In the genomic region with DNA sequence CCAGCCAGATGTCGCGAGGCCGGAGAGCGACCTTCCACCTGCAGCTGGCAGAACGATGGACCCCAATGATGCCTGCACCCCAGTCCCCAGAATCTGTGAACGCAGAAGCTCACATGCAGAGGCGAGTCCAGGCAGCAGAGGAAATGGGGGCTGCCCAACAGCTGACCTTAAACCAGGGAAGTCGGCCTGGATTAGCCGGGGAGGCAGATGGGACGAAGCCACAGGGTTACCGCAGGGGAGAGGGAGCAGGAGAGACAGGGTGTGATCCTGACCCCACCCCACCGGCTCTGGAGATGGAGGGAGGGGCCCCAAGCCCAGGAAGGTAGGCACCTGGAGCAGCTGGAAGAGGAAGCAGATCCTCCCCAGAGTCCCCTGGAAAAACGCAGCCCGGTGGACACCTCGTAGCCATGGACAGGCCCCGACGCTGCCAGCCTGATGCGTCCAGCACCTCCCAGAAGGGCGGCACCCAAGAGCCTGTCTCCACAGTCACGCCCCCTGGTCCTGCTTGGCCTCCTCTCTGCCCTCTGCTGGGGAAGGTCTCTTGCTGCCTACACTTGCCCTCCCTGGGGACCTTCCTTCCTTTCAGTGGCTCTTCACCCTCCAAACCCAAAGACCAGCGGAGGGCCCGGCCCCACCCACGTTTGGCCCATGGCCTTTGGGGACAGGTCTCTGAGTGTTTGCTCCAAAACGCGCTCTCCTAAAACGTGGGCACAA, we compare ENCODE assay signal across 9 cellular contexts. TPM values are rescaled to one million over a fixed set of nuclear protein-coding genes. Genes with fewer than 3 reads are reported as not detected.
DNase-seq lines count a peak whose midpoint lies in the region; ATAC-seq, FAIRE-seq and TF ChIP-seq lines count a peak whose summit lies in the region.
"Had no signal": no experiment of that assay in that cellular context is flagged by ENCODE, and none has a peak within 500 bp of the region (broad histone marks: within the 10 kb centered on the region; RNA-seq: fewer than 3 reads in every experiment).

No MANE protein-coding gene starts in this region.

- H3K4me1 ChIP-seq in OCI-LY3 (ENCODE audit: low read length) = peaks cover 20% of the 10 kb centered on the region
- H3K4me1 ChIP-seq in GM12878 (ENCODE audit: control insufficient read depth, insufficient read depth, low read length) = peaks cover 11% of the 10 kb centered on the region
- H3K4me1 ChIP-seq in rectal smooth muscle tissue (ENCODE audit: control insufficient read depth, insufficient read depth, low read length) = peaks cover 15% of the 10 kb centered on the region

- TF ChIP-seq CTCF in AG04449 (IDR thresholded peaks at IDR 0.05; ENCODE audit: insufficient read depth, low read length, missing control alignments) = peak; percentile 38
- TF ChIP-seq CTCF in GM13976 (IDR thresholded peaks at IDR 0.05; ENCODE audit: borderline replicate concordance, control extremely low read depth, extremely low read depth, insufficient read depth, missing control alignments) = peak; percentile 46
- peak; percentile 29; the same call in 1 of the 2 replicates for TF ChIP-seq CTCF in OCI-LY3 (IDR thresholded peaks at IDR 0.05; ENCODE audit: low read depth, low read length)
- peak; percentile 43 to 64 (median 55) for TF ChIP-seq CTCF in GM12878 (IDR thresholded peaks at IDR 0.05 in 2 of 3, conservative IDR thresholded peaks at IDR 0.05 in 1 of 3; ENCODE audit: control insufficient read depth in 2 of 3, extremely low read depth in 1 of 3, insufficient read depth in 1 of 3, low read depth in 3 of 3, low read length in 3 of 3)
- TF ChIP-seq CTCF in endothelial cell (IDR thresholded peaks at IDR 0.05; ENCODE audit: unreplicated experiment) = no peak

- in situ Hi-C loops in GM13976 (cut with MboI; ENCODE audit: low sequenced_read_pairs, unreplicated experiment) = no loop called here
- in situ Hi-C loops in GM12878 (cut with MboI) = loop anchor here (5.0 kb wide), 2 partner anchors 420 to 465 kb away; no protein-coding TSS in a partner anchor

- DNase-seq in AG04449 (ENCODE audit: low read depth, low spot score) (no peak), GM13976 (ENCODE audit: low spot score) (peak; percentile 71), GM12878 (ENCODE audit: low read depth, low spot score) (no peak), endothelial cell (ENCODE audit: low spot score) (no peak), NCI-H2227 treated with DMSO at 0.1 percent for 48 hours (lab: John Stamatoyannopoulos, UW) (no peak)

- H3K27ac ChIP-seq in OCI-LY3 (ENCODE audit: low read length) (no peak overlapping the region), GM12878 (ENCODE audit: control insufficient read depth, insufficient read depth) (no peak overlapping the region), rectal smooth muscle tissue (ENCODE audit: low read depth, low read length) (peak overlapping the region; percentile 38)

- peaks cover 2% of the 10 kb centered on the region for H3K27me3 Mint-ChIP-seq in endothelial cell (ENCODE audit: unreplicated experiment)

- no peak overlapping the region for H2AFZ ChIP-seq in OCI-LY3 (ENCODE audit: low read depth, low read length)
- H2AFZ ChIP-seq in GM12878 (ENCODE audit: control insufficient read depth, low read depth, low read length) = no peak overlapping the region

- 63% methylated on average over 26 of the region's 26 CpGs for WGBS in GM12878 (ENCODE audit: insufficient coverage, insufficient replicate concordance, low lambda C conversion rate, missing lambda C conversion rate)

- H3K36me3 ChIP-seq in OCI-LY3 (replicated peaks; ENCODE audit: low read depth, low read length) (no peaks in the 10 kb centered on the region), GM12878 (ENCODE audit: control insufficient read depth in 2 of 2, insufficient read depth in 2 of 2, low read length in 1 of 2) (peaks cover 0 to 15% of the 10 kb centered on the region in 2 experiments; a peak in 3 of 4 replicates), rectal smooth muscle tissue (ENCODE audit: control insufficient read depth, insufficient read depth, low read length) (peaks cover 3% of the 10 kb centered on the region)

- H3K4me1 Mint-ChIP-seq in endothelial cell (ENCODE audit: unreplicated experiment) = peaks cover 8% of the 10 kb centered on the region

- H3K9me3 Mint-ChIP-seq in endothelial cell (ENCODE audit: unreplicated experiment) = no peaks in the 10 kb centered on the region

- H3K4me3 ChIP-seq in AG04449 (ENCODE audit: low read depth, low read length) (no peak overlapping the region), OCI-LY3 (ENCODE audit: low read length) (no peak overlapping the region), GM12878 (no peak overlapping the region), rectal smooth muscle tissue (ENCODE audit: low read length) (no peak overlapping the region)

- BruUV-seq in GM12878 (replicated peaks; lab: Mats Ljungman, UMichigan) = no TSS peak

- H3K79me2 ChIP-seq in OCI-LY3 (ENCODE audit: low read length) (no peaks in the 10 kb centered on the region), GM12878 (ENCODE audit: control insufficient read depth, insufficient read depth, low read length) (no peaks in the 10 kb centered on the region; the same call in none of the 2 replicates)

- no peak for FAIRE-seq in GM12878 (lab: Jason Lieb, UNC)
- FAIRE-seq: colon had no signal

- TF ChIP-seq RAD21 in GM12878 (IDR thresholded peaks at IDR 0.05; ENCODE audit: insufficient read depth, low read depth, low read length) = no peak

- CTCF ChIA-PET in AG04449 (lab: Yijun Ruan, JAX) = interaction anchor here (1.0 to 25.4 kb wide), 8 partner anchors 9 to 110 kb away, joined by 3 to 544 read pairs (median 4); no protein-coding TSS in a partner anchor
- CTCF ChIA-PET in GM12878 (lab: Yijun Ruan, JAX) = interaction anchor here (1.0 to 1.8 kb wide), 4 partner anchors 10 to 37 kb away, joined by 3 to 8 read pairs (median 3); no protein-coding TSS in a partner anchor

- ATAC-seq in GM12878 = peak; percentile 85
- ATAC-seq in HG02885 (IDR thresholded peaks at IDR 0.05; ENCODE audit: poor library complexity, unreplicated experiment) = no peak

- no peak for TF ChIP-seq EP300 in GM12878 (IDR thresholded peaks at IDR 0.05; ENCODE audit: borderline replicate concordance in 1 of 2, control insufficient read depth in 1 of 2, low read depth in 2 of 2, low read length in 2 of 2)

- H3K4me2 ChIP-seq in OCI-LY3 (ENCODE audit: low read length) (no peak overlapping the region), GM12878 (ENCODE audit: control insufficient read depth, insufficient read depth) (no peak overlapping the region)

- intact Hi-C loops in GM12878 (cut with micrococcal nuclease; ENCODE audit: unreplicated experiment) = loop anchor here (10.0 kb wide), 1 partner anchor 467 kb away; a partner anchor contains a TSS

- H4K20me1 ChIP-seq in OCI-LY3 (ENCODE audit: insufficient read depth, low read length) (no peaks in the 10 kb centered on the region; the same call in 1 of the 2 replicates), GM12878 (ENCODE audit: control insufficient read depth, insufficient read depth) (no peaks in the 10 kb centered on the region)

- SMC1A ChIA-PET in GM12878 (lab: Charles Lee; ENCODE audit: uncharacterized antibody, unreplicated experiment) = interaction anchor here (0.9 to 1.1 kb wide), 2 partner anchors 10 to 33 kb away, joined by 3 to 4 read pairs; no protein-coding TSS in a partner anchor

- H3K36me3 Mint-ChIP-seq in endothelial cell (ENCODE audit: low read depth, unreplicated experiment) = peaks cover 3% of the 10 kb centered on the region

- no peak overlapping the region for H3K4me3 Mint-ChIP-seq in endothelial cell (ENCODE audit: unreplicated experiment)

- no peaks in the 10 kb centered on the region for H3K9me3 ChIP-seq in OCI-LY3 (ENCODE audit: insufficient read depth, low read length)
- no peaks in the 10 kb centered on the region for H3K9me3 ChIP-seq in GM12878 (replicated peaks; ENCODE audit: control insufficient read depth, insufficient read depth, low read length)

- TF ChIP-seq POLR2A in GM12878 (IDR thresholded peaks at IDR 0.05; ENCODE audit: low read depth, low read length) = no peak

- no peak overlapping the region for H3K27ac Mint-ChIP-seq in endothelial cell (ENCODE audit: unreplicated experiment)

- RAD21 ChIA-PET in GM12878 (lab: Charles Lee; ENCODE audit: unreplicated experiment) = interaction anchor here (2.4 kb wide), 1 partner anchor 11 kb away, joined by 11 read pairs; no protein-coding TSS in a partner anchor

- H3K9ac ChIP-seq in OCI-LY3 (ENCODE audit: low read length) (no peak overlapping the region), GM12878 (ENCODE audit: control insufficient read depth, insufficient read depth, low read length) (no peak overlapping the region), rectal smooth muscle tissue (ENCODE audit: low read length) (no peak overlapping the region)

- H3K27me3 ChIP-seq in OCI-LY3 (ENCODE audit: low read depth, low read length) (no peaks in the 10 kb centered on the region), GM12878 (replicated peaks in 1 of 2; ENCODE audit: control insufficient read depth in 2 of 2, insufficient read depth in 2 of 2, low read length in 1 of 2) (no peaks in the 10 kb centered on the region), rectal smooth muscle tissue (ENCODE audit: control insufficient read depth, insufficient read depth, low read length) (no peaks in the 10 kb centered on the region)

- POLR2A ChIA-PET in AG04449 (lab: Yijun Ruan, JAX) (interaction anchor here (1.0 kb wide), 1 partner anchor 36 kb away, joined by 3 read pairs; no protein-coding TSS in a partner anchor), GM12878 (lab: Charles Lee) (interaction anchor here (0.6 kb wide), 1 partner anchor 20 kb away, joined by 3 read pairs; no protein-coding TSS in a partner anchor)

RNA-seq across cellular contexts. Expression of a gene that starts 37.3 kb away (rescaled TPM):
- total RNA-seq in GM12878 (2013; cell fraction: nucleolus; rRNA removed) = 218 and 234 TPM in 2 replicates
- total RNA-seq in GM12878 (2014; rRNA removed) (96.3 and 106 TPM in 2 replicates), GM12878 (2014; rRNA removed; fragmentation: Illumina TruSeq; extraction: Trizol) (21.8 and 30.6 TPM in 2 replicates), GM12878 (2021) (146 and 169 TPM in 2 replicates), endothelial cell (ENCODE audit: unreplicated experiment) (428 TPM)
- polyA plus RNA-seq in GM12878 (2011; ENCODE audit: low read depth) = 55.6 TPM
- polyA plus RNA-seq in GM12878 (2011; rRNA removed) (15.2 and 28.0 TPM in 2 replicates), GM12878 (2014; fragmentation: Illumina TruSeq; extraction: Trizol) (17.0 and 39.9 TPM in 2 replicates), GM12878 (2014; fragmentation: Nextera tagmentation; extraction: Ambion mirVana) (1 to 10 TPM; 1.3 to 7.2 TPM), GM12878 (2014; rRNA removed) (116 and 167 TPM in 2 replicates), GM12878 (2016; fragmentation: Nextera tagmentation; extraction: Ambion mirVana) (10 to 100 TPM; 31.1 to 35.6 TPM)
- 47.6 and 77.5 TPM in 2 replicates for polyA plus RNA-seq in GM12878 (2011; cell fraction: cytosol; rRNA removed)
- 493 and 679 TPM in 2 replicates for polyA plus RNA-seq in GM12878 (2011; cell fraction: nucleus; rRNA removed)
- polyA plus RNA-seq in GM12878 (2012) = 77.9 and 106 TPM in 2 replicates
- 39.4 and 60.9 TPM in 2 replicates for polyA minus RNA-seq in GM12878 (2011; rRNA and poly(A)+ RNA removed)
- 27.0 and 30.1 TPM in 2 replicates for polyA minus RNA-seq in GM12878 (2011; cell fraction: cytosol; rRNA and poly(A)+ RNA removed)
- polyA minus RNA-seq in GM12878 (2011; cell fraction: nucleus; rRNA and poly(A)+ RNA removed) = 81.4 and 144 TPM in 2 replicates

RNA-seq across cellular contexts. Expression of a gene that starts 41.4 kb away (rescaled TPM):
- total RNA-seq in GM12878 (2013; cell fraction: nucleolus; rRNA removed) = 16.7 and 18.4 TPM in 2 replicates
- total RNA-seq in GM12878 (2014; rRNA removed) (17.8 and 23.3 TPM in 2 replicates), GM12878 (2014; rRNA removed; fragmentation: Illumina TruSeq; extraction: Trizol) (11.0 and 12.2 TPM in 2 replicates), GM12878 (2021) (44.5 and 48.5 TPM in 2 replicates), endothelial cell (ENCODE audit: unreplicated experiment) (20.8 TPM)
- 12.3 TPM for polyA plus RNA-seq in GM12878 (2011; ENCODE audit: low read depth)
- polyA plus RNA-seq in GM12878 (2011; rRNA removed) (6.8 and 13.2 TPM in 2 replicates), GM12878 (2014; fragmentation: Illumina TruSeq; extraction: Trizol) (1.5 and 5.6 TPM in 2 replicates), GM12878 (2014; fragmentation: Nextera tagmentation; extraction: Ambion mirVana) (1 to 10 TPM in 1 of 2 experiments, under 1 TPM in 1; 0.32 to 4.0 TPM), GM12878 (2014; rRNA removed) (31.2 and 38.9 TPM in 2 replicates), GM12878 (2016; fragmentation: Nextera tagmentation; extraction: Ambion mirVana) (10 to 100 TPM; 33.2 to 43.4 TPM)
- polyA plus RNA-seq in GM12878 (2011; cell fraction: cytosol; rRNA removed) = 20.3 and 30.6 TPM in 2 replicates
- polyA plus RNA-seq in GM12878 (2011; cell fraction: nucleus; rRNA removed) = 47.9 and 63.5 TPM in 2 replicates
- 12.7 and 17.5 TPM in 2 replicates for polyA plus RNA-seq in GM12878 (2012)
- 6.7 and 19.8 TPM in 2 replicates for polyA minus RNA-seq in GM12878 (2011; rRNA and poly(A)+ RNA removed)
- 14.7 and 16.6 TPM in 2 replicates for polyA minus RNA-seq in GM12878 (2011; cell fraction: cytosol; rRNA and poly(A)+ RNA removed)
- polyA minus RNA-seq in GM12878 (2011; cell fraction: nucleus; rRNA and poly(A)+ RNA removed) = 15.8 and 23.2 TPM in 2 replicates

RNA-seq across cellular contexts. Expression of a gene that starts 41.5 kb away (rescaled TPM):
- 28.0 and 31.3 TPM in 2 replicates for total RNA-seq in GM12878 (2013; cell fraction: nucleolus; rRNA removed)
- total RNA-seq in GM12878 (2014; rRNA removed) = 23.3 and 26.4 TPM in 2 replicates
- 5.2 and 6.4 TPM in 2 replicates for total RNA-seq in GM12878 (2014; rRNA removed; fragmentation: Illumina TruSeq; extraction: Trizol)
- total RNA-seq in GM12878 (2021) = 24.5 and 29.8 TPM in 2 replicates
- polyA plus RNA-seq in GM12878 (2011; ENCODE audit: low read depth) = 4.3 TPM
- 4.8 and 8.3 TPM in 2 replicates for polyA plus RNA-seq in GM12878 (2011; rRNA removed)
- 10.1 and 17.1 TPM in 2 replicates for polyA plus RNA-seq in GM12878 (2011; cell fraction: cytosol; rRNA removed)
- polyA plus RNA-seq in GM12878 (2011; cell fraction: nucleus; rRNA removed) = 112 and 135 TPM in 2 replicates
- 10.8 and 13.5 TPM in 2 replicates for polyA plus RNA-seq in GM12878 (2012)
- 1.7 and 5.3 TPM in 2 replicates for polyA plus RNA-seq in GM12878 (2014; fragmentation: Illumina TruSeq; extraction: Trizol)
- polyA plus RNA-seq in GM12878 (2014; fragmentation: Nextera tagmentation; extraction: Ambion mirVana) = 1 to 10 TPM in 1 of 2 experiments, under 1 TPM in 1; 0.48 to 1.3 TPM
- 32.8 and 35.2 TPM in 2 replicates for polyA plus RNA-seq in GM12878 (2014; rRNA removed)
- 10 to 100 TPM; 15.8 to 16.5 TPM for polyA plus RNA-seq in GM12878 (2016; fragmentation: Nextera tagmentation; extraction: Ambion mirVana)
- polyA minus RNA-seq in GM12878 (2011; rRNA and poly(A)+ RNA removed) = 4.8 and 16.4 TPM in 2 replicates
- 9.6 and 9.8 TPM in 2 replicates for polyA minus RNA-seq in GM12878 (2011; cell fraction: cytosol; rRNA and poly(A)+ RNA removed)
- 22.8 and 28.5 TPM in 2 replicates for polyA minus RNA-seq in GM12878 (2011; cell fraction: nucleus; rRNA and poly(A)+ RNA removed)
- total RNA-seq in endothelial cell (ENCODE audit: unreplicated experiment) = 74.2 TPM

RNA-seq across cellular contexts. Expression of a gene that starts 55.8 kb away (rescaled TPM):
- 10.9 and 14.9 TPM in 2 replicates for total RNA-seq in GM12878 (2013; cell fraction: nucleolus; rRNA removed)
- total RNA-seq in GM12878 (2014; rRNA removed) = 40.4 and 59.3 TPM in 2 replicates
- total RNA-seq in GM12878 (2014; rRNA removed; fragmentation: Illumina TruSeq; extraction: Trizol) = 6.5 and 8.5 TPM in 2 replicates
- 87.6 and 90.0 TPM in 2 replicates for total RNA-seq in GM12878 (2021)
- 8.4 TPM for polyA plus RNA-seq in GM12878 (2011; ENCODE audit: low read depth)
- 3.3 and 9.0 TPM in 2 replicates for polyA plus RNA-seq in GM12878 (2011; rRNA removed)
- polyA plus RNA-seq in GM12878 (2011; cell fraction: cytosol; rRNA removed) = 24.4 and 33.2 TPM in 2 replicates
- 26.7 and 44.2 TPM in 2 replicates for polyA plus RNA-seq in GM12878 (2011; cell fraction: nucleus; rRNA removed)
- 39.9 and 49.2 TPM in 2 replicates for polyA plus RNA-seq in GM12878 (2012)
- polyA plus RNA-seq in GM12878 (2014; fragmentation: Illumina TruSeq; extraction: Trizol) = 1.3 and 4.3 TPM in 2 replicates
- 1 to 10 TPM in 1 of 2 experiments, under 1 TPM in 1; 0.50 to 1.9 TPM for polyA plus RNA-seq in GM12878 (2014; fragmentation: Nextera tagmentation; extraction: Ambion mirVana)
- 37.7 and 58.6 TPM in 2 replicates for polyA plus RNA-seq in GM12878 (2014; rRNA removed)
- 10 to 100 TPM in 1 of 2 experiments, 1 to 10 TPM in 1; 5.7 to 41.3 TPM for polyA plus RNA-seq in GM12878 (2016; fragmentation: Nextera tagmentation; extraction: Ambion mirVana)
- 8.9 and 34.4 TPM in 2 replicates for polyA minus RNA-seq in GM12878 (2011; rRNA and poly(A)+ RNA removed)
- polyA minus RNA-seq in GM12878 (2011; cell fraction: cytosol; rRNA and poly(A)+ RNA removed) = 37.6 and 54.5 TPM in 2 replicates
- polyA minus RNA-seq in GM12878 (2011; cell fraction: nucleus; rRNA and poly(A)+ RNA removed) = 8.5 and 22.1 TPM in 2 replicates
- total RNA-seq in endothelial cell (ENCODE audit: unreplicated experiment) = 16.2 TPM
